In the genomic region with DNA sequence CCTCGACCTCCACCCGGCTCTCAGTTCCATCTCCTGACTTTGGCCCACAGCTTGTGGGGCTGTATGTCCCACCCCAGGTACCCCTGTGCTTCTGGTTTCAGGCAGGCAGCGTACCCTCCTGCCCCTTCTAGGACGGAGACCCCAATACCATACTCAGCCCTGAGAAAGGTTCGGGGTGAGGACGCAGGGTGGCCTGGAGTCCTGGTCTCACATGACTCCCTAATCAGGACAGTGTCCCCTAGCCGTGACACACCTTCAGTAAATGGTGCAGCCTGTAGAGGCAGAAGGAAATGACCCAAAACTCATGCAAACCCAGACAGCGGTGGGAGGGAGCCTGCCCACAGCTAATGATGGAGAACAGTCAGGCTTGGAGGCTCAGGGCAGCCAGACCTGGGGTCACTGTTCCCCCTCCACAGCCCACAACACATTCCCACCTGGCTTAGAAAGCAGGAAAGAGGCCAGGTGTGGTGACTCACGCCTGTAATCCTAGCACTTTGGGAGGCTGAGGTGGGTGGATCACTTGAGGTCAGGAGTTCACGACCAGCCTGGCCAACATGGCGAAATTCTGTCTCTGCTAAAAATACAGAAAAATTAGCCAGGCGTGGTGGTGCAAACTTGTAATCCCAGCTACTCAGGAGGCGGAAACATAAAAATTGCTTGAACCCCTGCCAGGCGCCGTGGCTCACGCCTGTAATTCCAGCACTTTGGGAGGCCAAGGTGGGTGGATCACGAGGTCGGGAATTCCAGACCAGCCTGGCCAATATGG, we compare ENCODE assay signal across 14 cellular contexts. TPM values are rescaled to one million over a fixed set of nuclear protein-coding genes. Genes with fewer than 3 reads are reported as not detected.
DNase-seq lines count a peak whose midpoint lies in the region; ATAC-seq, FAIRE-seq and TF ChIP-seq lines count a peak whose summit lies in the region.
"Had no signal": no experiment of that assay in that cellular context is flagged by ENCODE, and none has a peak within 500 bp of the region (broad histone marks: within the 10 kb centered on the region; RNA-seq: fewer than 3 reads in every experiment).

No MANE protein-coding gene starts in this region.

- no peaks in the 10 kb centered on the region for H3K9me2 ChIP-seq in DOHH2 (replicated peaks; ENCODE audit: control insufficient read depth, low read length)
- H3K9me2 ChIP-seq in Karpas-422 (replicated peaks; ENCODE audit: insufficient read depth, low read length) = no peaks in the 10 kb centered on the region

- TF ChIP-seq POLR2A in body of pancreas (IDR thresholded peaks at IDR 0.05) = no peak

- no peaks in the 10 kb centered on the region for H3K27me3 ChIP-seq in DOHH2 (ENCODE audit: control insufficient read depth, low read length)
- H3K27me3 ChIP-seq in Karpas-422 (ENCODE audit: low read length) = no peaks in the 10 kb centered on the region
- H3K27me3 ChIP-seq in astrocyte (ENCODE audit: insufficient read depth, low read length) = no peaks in the 10 kb centered on the region
- H3K27me3 ChIP-seq in mesendoderm (ENCODE audit: insufficient read depth, low read length, poor library complexity) = no peaks in the 10 kb centered on the region
- H3K27me3 ChIP-seq in BE2C = no peaks in the 10 kb centered on the region
- H3K27me3 ChIP-seq in right cardiac atrium (ENCODE audit: control insufficient read depth, insufficient read depth) = no peaks in the 10 kb centered on the region
- H3K27me3 ChIP-seq in body of pancreas = no peaks in the 10 kb centered on the region
- H3K27me3 ChIP-seq: colonic mucosa, gastroesophageal sphincter had no signal

- FAIRE-seq in astrocyte (lab: Jason Lieb, UNC) = no peak

- no peaks in the 10 kb centered on the region for H3K9me3 Mint-ChIP-seq in astrocyte (ENCODE audit: unreplicated experiment)
- H3K9me3 Mint-ChIP-seq: T-cell had no signal

- H3K9me3 ChIP-seq in DOHH2 (ENCODE audit: control insufficient read depth, insufficient read depth, low read length) = no peaks in the 10 kb centered on the region
- H3K9me3 ChIP-seq in Karpas-422 (ENCODE audit: low read length) = no peaks in the 10 kb centered on the region
- H3K9me3 ChIP-seq in astrocyte (ENCODE audit: insufficient read depth, low read depth, low read length) = no peaks in the 10 kb centered on the region
- no peaks in the 10 kb centered on the region for H3K9me3 ChIP-seq in BE2C
- no peaks in the 10 kb centered on the region for H3K9me3 ChIP-seq in right cardiac atrium (ENCODE audit: control insufficient read depth, low read length)
- no peaks in the 10 kb centered on the region for H3K9me3 ChIP-seq in body of pancreas
- H3K9me3 ChIP-seq: colonic mucosa, gastroesophageal sphincter had no signal

- peak overlapping the region; percentile 39 for H2BK5ac ChIP-seq in mesendoderm (ENCODE audit: low read length)

- DNase-seq in Karpas-422 (peak; percentile 41), astrocyte (ENCODE audit: low read depth) (no peak), mesendoderm (no peak), HuH-7 (ENCODE audit: low spot score) (no peak), BE2C (no peak), right cardiac atrium (no peak), body of pancreas (no peak)
- DNase-seq: colonic mucosa, NCI-H2029, occipital lobe, T-cell had no signal

- no peaks in the 10 kb centered on the region for H4K20me1 ChIP-seq in DOHH2 (ENCODE audit: control insufficient read depth, insufficient read depth, low read depth, low read length)
- no peaks in the 10 kb centered on the region for H4K20me1 ChIP-seq in Karpas-422 (ENCODE audit: insufficient read depth, low read depth, low read length)
- no peaks in the 10 kb centered on the region for H4K20me1 ChIP-seq in astrocyte (ENCODE audit: insufficient read depth, low read length)

- no peak overlapping the region for H3K9ac ChIP-seq in Karpas-422 (ENCODE audit: low read length)
- H3K9ac ChIP-seq in astrocyte (ENCODE audit: low read length) = no peak overlapping the region
- H3K9ac ChIP-seq in mesendoderm (ENCODE audit: low read length) = peak overlapping the region; percentile 10

- H3K23ac ChIP-seq in mesendoderm (ENCODE audit: low read length) = no peak overlapping the region

- no peak overlapping the region for H2BK15ac ChIP-seq in mesendoderm (replicated peaks; ENCODE audit: low read depth)

- no peaks in the 10 kb centered on the region for H3K36me3 Mint-ChIP-seq in astrocyte (ENCODE audit: low read depth, unreplicated experiment)
- H3K36me3 Mint-ChIP-seq: activated naive CD8-positive, alpha-beta T cell; T-cell had no signal

- no peak overlapping the region for H3K27ac Mint-ChIP-seq in astrocyte (ENCODE audit: unreplicated experiment)
- H3K27ac Mint-ChIP-seq: T-cell had no signal

- H3F3A ChIP-seq in DOHH2 (ENCODE audit: control insufficient read depth, insufficient read depth) = no peaks in the 10 kb centered on the region

- no peak overlapping the region for H3K4me3 Mint-ChIP-seq in astrocyte (ENCODE audit: unreplicated experiment)
- H3K4me3 Mint-ChIP-seq: activated naive CD8-positive, alpha-beta T cell; T-cell had no signal

- H3K27me3 Mint-ChIP-seq in astrocyte (ENCODE audit: low read depth, unreplicated experiment) = peaks cover 3% of the 10 kb centered on the region
- H3K27me3 Mint-ChIP-seq: activated naive CD8-positive, alpha-beta T cell; T-cell had no signal

- H3K4me3 ChIP-seq in DOHH2 (ENCODE audit: low read length) = 0 out of 2 replicates have a peak overlapping the region, but pooled peaks have one; percentile 18
- H3K4me3 ChIP-seq in Karpas-422 (ENCODE audit: low read length) = no peak overlapping the region
- no peak overlapping the region for H3K4me3 ChIP-seq in astrocyte (ENCODE audit: insufficient read depth, low read depth, low read length)
- H3K4me3 ChIP-seq in mesendoderm (ENCODE audit: low read length) = no peak overlapping the region
- no peak overlapping the region for H3K4me3 ChIP-seq in BE2C (ENCODE audit: low read depth, low read length)
- H3K4me3 ChIP-seq in right cardiac atrium (ENCODE audit: low read length) = no peak overlapping the region
- no peak overlapping the region for H3K4me3 ChIP-seq in body of pancreas
- H3K4me3 ChIP-seq: colonic mucosa, gastroesophageal sphincter had no signal

- no peak for TF ChIP-seq CTCF in DOHH2 (IDR thresholded peaks at IDR 0.05; ENCODE audit: low read depth, low read length, poor library complexity, severe bottlenecking)
- no peak for TF ChIP-seq CTCF in astrocyte (IDR thresholded peaks at IDR 0.05; ENCODE audit: insufficient read depth, low read depth, low read length)
- no peak for TF ChIP-seq CTCF in BE2C (IDR thresholded peaks at IDR 0.05; ENCODE audit: low read depth, low read length)
- no peak for TF ChIP-seq CTCF in body of pancreas (IDR thresholded peaks at IDR 0.05)

- H3K4me1 Mint-ChIP-seq in astrocyte (ENCODE audit: low read depth, unreplicated experiment) = peaks cover 10% of the 10 kb centered on the region

- peak overlapping the region; percentile 83 for H3K56ac ChIP-seq in mesendoderm (ENCODE audit: low read length)

- peak overlapping the region; percentile 70 for H3K4ac ChIP-seq in mesendoderm (ENCODE audit: low read depth, low read length)

- no peaks in the 10 kb centered on the region for H3K79me1 ChIP-seq in mesendoderm (ENCODE audit: low read length)

- H3K4me2 ChIP-seq in DOHH2 (ENCODE audit: low read length) (peak overlapping the region; percentile 40), Karpas-422 (ENCODE audit: low read depth, low read length, poor library complexity, severe bottlenecking) (no peak overlapping the region), astrocyte (ENCODE audit: low read length) (peak overlapping the region; percentile 15), mesendoderm (ENCODE audit: low read length) (no peak overlapping the region)

- H3K27ac ChIP-seq in DOHH2 (ENCODE audit: low read depth, low read length) (no peak overlapping the region), Karpas-422 (ENCODE audit: low read length) (no peak overlapping the region), astrocyte (ENCODE audit: low read depth, low read length) (no peak overlapping the region), mesendoderm (ENCODE audit: low read depth, low read length) (peak overlapping the region; percentile 32), right cardiac atrium (ENCODE audit: low read length) (no peak overlapping the region), body of pancreas (no peak overlapping the region)
- H3K27ac ChIP-seq: colonic mucosa, gastroesophageal sphincter had no signal

- H4K8ac ChIP-seq in mesendoderm (ENCODE audit: low read depth, low read length) = no peak overlapping the region

- peak overlapping the region; percentile 72 for H3K18ac ChIP-seq in mesendoderm (ENCODE audit: low read length)

- no peak overlapping the region for H4K5ac ChIP-seq in mesendoderm (ENCODE audit: low read length)

- ATAC-seq in right cardiac atrium = no peak
- no peak for ATAC-seq in body of pancreas
- ATAC-seq: gastroesophageal sphincter, T-cell had no signal

- H3K4me1 ChIP-seq in DOHH2 (ENCODE audit: control insufficient read depth, low read length) (peaks cover 37% of the 10 kb centered on the region), Karpas-422 (ENCODE audit: low read length) (peaks cover 28% of the 10 kb centered on the region), astrocyte (ENCODE audit: insufficient read depth, low read length) (peaks cover 27% of the 10 kb centered on the region), mesendoderm (ENCODE audit: control insufficient read depth, low read depth, low read length) (peaks cover 18% of the 10 kb centered on the region), BE2C (peaks cover 4% of the 10 kb centered on the region; the same call in 1 of the 2 replicates), right cardiac atrium (ENCODE audit: control insufficient read depth, insufficient read depth, low read length) (no peaks in the 10 kb centered on the region), body of pancreas (peaks cover 12% of the 10 kb centered on the region)

- no CpG with 5 or more reads among the region's 18 CpGs for WGBS in mesendoderm (ENCODE audit: extremely low coverage, insufficient coverage, low lambda C conversion rate)
- WGBS in right cardiac atrium = 82% methylated on average over 18 of the region's 18 CpGs
- 72 to 80% methylated on average over 14 to 18 of the region's 18 CpGs for WGBS in body of pancreas, 2 donors

- peak overlapping the region; percentile 2 for H2BK120ac ChIP-seq in mesendoderm (ENCODE audit: low read depth, low read length)

- H3K36me3 ChIP-seq in DOHH2 (ENCODE audit: control insufficient read depth, low read length) (no peaks in the 10 kb centered on the region), Karpas-422 (ENCODE audit: insufficient read depth, low read length) (no peaks in the 10 kb centered on the region), astrocyte (ENCODE audit: insufficient read depth, low read length) (no peaks in the 10 kb centered on the region), mesendoderm (ENCODE audit: control insufficient read depth, insufficient read depth, low read length) (no peaks in the 10 kb centered on the region), BE2C (no peaks in the 10 kb centered on the region), body of pancreas (replicated peaks in 1 of 2; ENCODE audit: insufficient read depth in 1 of 2, low read depth in 2 of 2) (no peaks in the 10 kb centered on the region)
- H3K36me3 ChIP-seq: colonic mucosa, gastroesophageal sphincter had no signal

- intact Hi-C loops in right cardiac atrium (cut with DNase I) = no loop called here
- intact Hi-C loops in body of pancreas (cut with DNase I) = no loop called here

- H3K79me2 ChIP-seq in DOHH2 (ENCODE audit: control insufficient read depth, low read length) = no peaks in the 10 kb centered on the region
- H3K79me2 ChIP-seq in Karpas-422 (ENCODE audit: low read length) = no peaks in the 10 kb centered on the region
- no peaks in the 10 kb centered on the region for H3K79me2 ChIP-seq in astrocyte (ENCODE audit: insufficient read depth, low read length)
- no peaks in the 10 kb centered on the region for H3K79me2 ChIP-seq in mesendoderm (ENCODE audit: control insufficient read depth, insufficient read depth, low read length)

- H2AFZ ChIP-seq in Karpas-422 (ENCODE audit: low read length) (no peak overlapping the region), astrocyte (ENCODE audit: low read depth, low read length) (no peak overlapping the region)

- peak overlapping the region; percentile 40 for H2AK5ac ChIP-seq in mesendoderm (ENCODE audit: low read length)

RNA-seq across cellular contexts. Expression of a gene that starts 8.8 kb away (rescaled TPM):
- 337 and 353 TPM in 2 replicates for total RNA-seq in Karpas-422 (2014; rRNA removed; shearing (Covaris generic); ENCODE audit: low replicate concordance)
- 109 and 199 TPM in 2 replicates for total RNA-seq in astrocyte
- 3,300 TPM for polyA plus RNA-seq in mesendoderm (2013, experiment 1 of 2)
- polyA plus RNA-seq in mesendoderm (2013, experiment 2 of 2) = 3,237 TPM
- 155 TPM for polyA plus RNA-seq in BE2C (2012; ENCODE audit: insufficient read depth, insufficient read length, low read depth)
- total RNA-seq in right cardiac atrium = 10 to 100 TPM; 34.5 to 43.0 (median 39.0) TPM
- 29.7 TPM for polyA plus RNA-seq in right cardiac atrium
- total RNA-seq in body of pancreas = 10 to 100 TPM; 22.6 to 27.7 TPM

RNA-seq across cellular contexts. Expression of a gene that starts 21.0 kb away (rescaled TPM):
- 35.1 and 44.3 TPM in 2 replicates for total RNA-seq in Karpas-422 (2014; rRNA removed; shearing (Covaris generic); ENCODE audit: low replicate concordance)
- total RNA-seq in astrocyte (11.1 and 13.9 TPM in 2 replicates), right cardiac atrium (10 to 100 TPM; 17.0 to 25.5 (median 22.4) TPM), body of pancreas (10 to 100 TPM in 1 of 2 donors, 1 to 10 TPM in 1; 8.6 to 21.5 TPM)
- 4.7 TPM for polyA plus RNA-seq in mesendoderm (2013, experiment 1 of 2)
- 4.6 TPM for polyA plus RNA-seq in mesendoderm (2013, experiment 2 of 2)
- polyA plus RNA-seq in BE2C (2012; ENCODE audit: insufficient read depth, insufficient read length, low read depth) = 46.8 TPM
- polyA plus RNA-seq in right cardiac atrium = 34.8 TPM

Comparison
In these comparisons a context has a peak if more than half of its experiments do, and no peak if none do; other contexts are left out.
1. H3K4me2 ChIP-seq: peak in DOHH2 (single experiment) and astrocyte (single experiment); none in Karpas-422 (single experiment) and mesendoderm (single experiment).